Comparison of ENCODE assay signal across 1 cellular context in genomic region chr7:16420649-16421332, GRCh38.
TF ChIP-seq lines count a peak whose summit lies in the region.

No MANE protein-coding gene starts in this region.

TF ChIP-seq in HepG2, 621 proteins besides CTCF, POLR2A, EP300 and RAD21 (continued from another document and continues in another):
- TF ChIP-seq ZNF484 (CRISPR knock-in tag; IDR thresholded peaks at IDR 0.05; ENCODE audit: borderline replicate concordance, low read depth) (peak; percentile 53; the same call in 1 of the 2 replicates), GABPB1 (CRISPR knock-in tag; IDR thresholded peaks at IDR 0.05) (peak; percentile 59; the same call in 1 of the 2 replicates), ZNF7 (CRISPR knock-in tag; IDR thresholded peaks at IDR 0.05) (no peak), GATA4 (IDR thresholded peaks at IDR 0.05; ENCODE audit: borderline replicate concordance, low read depth) (no peak), EZH2 (conservative IDR thresholded peaks at IDR 0.05; ENCODE audit: low read depth, low read length) (no peak), BORCS8-MEF2B (CRISPR knock-in tag; IDR thresholded peaks at IDR 0.05) (peak; percentile 58; the same call in 1 of the 2 replicates), RBFOX2 (IDR thresholded peaks at IDR 0.05; ENCODE audit: low read depth, low read length) (peak; percentile 82), MYPOP (CRISPR knock-in tag; IDR thresholded peaks at IDR 0.05) (peak; percentile 73; the same call in 1 of the 2 replicates), ZNF703 (CRISPR knock-in tag; IDR thresholded peaks at IDR 0.05; ENCODE audit: borderline replicate concordance) (peak; percentile 65; the same call in 1 of the 2 replicates), CAMTA2 (CRISPR knock-in tag; IDR thresholded peaks at IDR 0.05; ENCODE audit: borderline replicate concordance) (0 out of 2 replicates have a peak, but pooled peaks have one; percentile 32), FOXO1 (CRISPR knock-in tag; IDR thresholded peaks at IDR 0.05) (no peak; the same call in 1 of the 2 replicates), YY1 (IDR thresholded peaks at IDR 0.05; ENCODE audit: insufficient read depth, insufficient replicate concordance, low read depth, low read length) (no peak), MEF2D (CRISPR knock-in tag; IDR thresholded peaks at IDR 0.05) (peak; percentile 50; the same call in 1 of the 2 replicates), JUN (CRISPR knock-in tag; IDR thresholded peaks at IDR 0.05) (0 out of 2 replicates have a peak, but pooled peaks have one; percentile 16), GTF3A (CRISPR knock-in tag; conservative IDR thresholded peaks at IDR 0.05) (0 out of 2 replicates have a peak, but pooled peaks have one; percentile 25), TFDP1 (CRISPR knock-in tag; IDR thresholded peaks at IDR 0.05; ENCODE audit: borderline replicate concordance) (peak; percentile 17; the same call in 1 of the 2 replicates), SALL1 (CRISPR knock-in tag; IDR thresholded peaks at IDR 0.05) (peak; percentile 66), YEATS2 (CRISPR knock-in tag; IDR thresholded peaks at IDR 0.05; ENCODE audit: borderline replicate concordance) (peak; percentile 61; the same call in 1 of the 2 replicates), ZNF451 (CRISPR knock-in tag; IDR thresholded peaks at IDR 0.05) (0 out of 2 replicates have a peak, but pooled peaks have one; percentile 8), ZNF558 (CRISPR knock-in tag; IDR thresholded peaks at IDR 0.05; ENCODE audit: borderline replicate concordance) (peak; percentile 92; the same call in 1 of the 2 replicates), TAF1 (CRISPR knock-in tag; IDR thresholded peaks at IDR 0.05) (peak; percentile 59; the same call in 1 of the 2 replicates), ZNF552 (CRISPR knock-in tag; IDR thresholded peaks at IDR 0.05; ENCODE audit: borderline replicate concordance) (no peak), DMAP1 (CRISPR knock-in tag; IDR thresholded peaks at IDR 0.05) (peak; percentile 61; the same call in 1 of the 2 replicates), TSC22D2 (CRISPR knock-in tag; IDR thresholded peaks at IDR 0.05; ENCODE audit: borderline replicate concordance) (peak; percentile 41; the same call in 1 of the 2 replicates), ZMAT3 (CRISPR knock-in tag; conservative IDR thresholded peaks at IDR 0.05) (peak; percentile 56; the same call in 1 of the 2 replicates), ZNF350 (CRISPR knock-in tag; IDR thresholded peaks at IDR 0.05; ENCODE audit: borderline replicate concordance, low read depth) (0 out of 2 replicates have a peak, but pooled peaks have one; percentile 41), ZNF12 (CRISPR knock-in tag; IDR thresholded peaks at IDR 0.05) (no peak), PITX1 (CRISPR knock-in tag; IDR thresholded peaks at IDR 0.05) (peak; percentile 26; the same call in 1 of the 2 replicates), EED (CRISPR knock-in tag; IDR thresholded peaks at IDR 0.05) (peak; percentile 84; the same call in 1 of the 2 replicates), ZNF264 (CRISPR knock-in tag; IDR thresholded peaks at IDR 0.05) (peak; percentile 39; the same call in 1 of the 2 replicates)
- TF ChIP-seq, protein P1, sequence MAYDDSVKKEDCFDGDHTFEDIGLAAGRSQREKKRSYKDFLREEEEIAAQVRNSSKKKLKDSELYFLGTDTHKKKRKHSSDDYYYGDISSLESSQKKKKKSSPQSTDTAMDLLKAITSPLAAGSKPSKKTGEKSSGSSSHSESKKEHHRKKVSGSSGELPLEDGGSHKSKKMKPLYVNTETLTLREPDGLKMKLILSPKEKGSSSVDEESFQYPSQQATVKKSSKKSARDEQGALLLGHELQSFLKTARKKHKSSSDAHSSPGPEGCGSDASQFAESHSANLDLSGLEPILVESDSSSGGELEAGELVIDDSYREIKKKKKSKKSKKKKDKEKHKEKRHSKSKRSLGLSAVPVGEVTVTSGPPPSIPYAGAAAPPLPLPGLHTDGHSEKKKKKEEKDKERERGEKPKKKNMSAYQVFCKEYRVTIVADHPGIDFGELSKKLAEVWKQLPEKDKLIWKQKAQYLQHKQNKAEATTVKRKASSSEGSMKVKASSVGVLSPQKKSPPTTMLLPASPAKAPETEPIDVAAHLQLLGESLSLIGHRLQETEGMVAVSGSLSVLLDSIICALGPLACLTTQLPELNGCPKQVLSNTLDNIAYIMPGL (CRISPR knock-in tag; IDR thresholded peaks at IDR 0.05; ENCODE audit: borderline replicate concordance in 1 of 2, low read depth in 1 of 2): peak; percentile 48 to 70; a peak in 2 of 4 replicates
- TF ChIP-seq, protein P2, sequence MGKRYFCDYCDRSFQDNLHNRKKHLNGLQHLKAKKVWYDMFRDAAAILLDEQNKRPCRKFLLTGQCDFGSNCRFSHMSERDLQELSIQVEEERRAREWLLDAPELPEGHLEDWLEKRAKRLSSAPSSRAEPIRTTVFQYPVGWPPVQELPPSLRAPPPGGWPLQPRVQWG (CRISPR knock-in tag; IDR thresholded peaks at IDR 0.05; ENCODE audit: borderline replicate concordance, low read depth): no peak
- TF ChIP-seq, protein P3, sequence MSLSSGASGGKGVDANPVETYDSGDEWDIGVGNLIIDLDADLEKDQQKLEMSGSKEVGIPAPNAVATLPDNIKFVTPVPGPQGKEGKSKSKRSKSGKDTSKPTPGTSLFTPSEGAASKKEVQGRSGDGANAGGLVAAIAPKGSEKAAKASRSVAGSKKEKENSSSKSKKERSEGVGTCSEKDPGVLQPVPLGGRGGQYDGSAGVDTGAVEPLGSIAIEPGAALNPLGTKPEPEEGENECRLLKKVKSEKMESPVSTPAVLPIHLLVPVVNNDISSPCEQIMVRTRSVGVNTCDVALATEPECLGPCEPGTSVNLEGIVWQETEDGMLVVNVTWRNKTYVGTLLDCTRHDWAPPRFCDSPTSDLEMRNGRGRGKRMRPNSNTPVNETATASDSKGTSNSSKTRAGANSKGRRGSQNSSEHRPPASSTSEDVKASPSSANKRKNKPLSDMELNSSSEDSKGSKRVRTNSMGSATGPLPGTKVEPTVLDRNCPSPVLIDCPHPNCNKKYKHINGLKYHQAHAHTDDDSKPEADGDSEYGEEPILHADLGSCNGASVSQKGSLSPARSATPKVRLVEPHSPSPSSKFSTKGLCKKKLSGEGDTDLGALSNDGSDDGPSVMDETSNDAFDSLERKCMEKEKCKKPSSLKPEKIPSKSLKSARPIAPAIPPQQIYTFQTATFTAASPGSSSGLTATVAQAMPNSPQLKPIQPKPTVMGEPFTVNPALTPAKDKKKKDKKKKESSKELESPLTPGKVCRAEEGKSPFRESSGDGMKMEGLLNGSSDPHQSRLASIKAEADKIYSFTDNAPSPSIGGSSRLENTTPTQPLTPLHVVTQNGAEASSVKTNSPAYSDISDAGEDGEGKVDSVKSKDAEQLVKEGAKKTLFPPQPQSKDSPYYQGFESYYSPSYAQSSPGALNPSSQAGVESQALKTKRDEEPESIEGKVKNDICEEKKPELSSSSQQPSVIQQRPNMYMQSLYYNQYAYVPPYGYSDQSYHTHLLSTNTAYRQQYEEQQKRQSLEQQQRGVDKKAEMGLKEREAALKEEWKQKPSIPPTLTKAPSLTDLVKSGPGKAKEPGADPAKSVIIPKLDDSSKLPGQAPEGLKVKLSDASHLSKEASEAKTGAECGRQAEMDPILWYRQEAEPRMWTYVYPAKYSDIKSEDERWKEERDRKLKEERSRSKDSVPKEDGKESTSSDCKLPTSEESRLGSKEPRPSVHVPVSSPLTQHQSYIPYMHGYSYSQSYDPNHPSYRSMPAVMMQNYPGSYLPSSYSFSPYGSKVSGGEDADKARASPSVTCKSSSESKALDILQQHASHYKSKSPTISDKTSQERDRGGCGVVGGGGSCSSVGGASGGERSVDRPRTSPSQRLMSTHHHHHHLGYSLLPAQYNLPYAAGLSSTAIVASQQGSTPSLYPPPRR (CRISPR knock-in tag; IDR thresholded peaks at IDR 0.05; ENCODE audit: borderline replicate concordance): 0 out of 2 replicates have a peak, but pooled peaks have one; percentile 11
- TF ChIP-seq, protein P4, sequence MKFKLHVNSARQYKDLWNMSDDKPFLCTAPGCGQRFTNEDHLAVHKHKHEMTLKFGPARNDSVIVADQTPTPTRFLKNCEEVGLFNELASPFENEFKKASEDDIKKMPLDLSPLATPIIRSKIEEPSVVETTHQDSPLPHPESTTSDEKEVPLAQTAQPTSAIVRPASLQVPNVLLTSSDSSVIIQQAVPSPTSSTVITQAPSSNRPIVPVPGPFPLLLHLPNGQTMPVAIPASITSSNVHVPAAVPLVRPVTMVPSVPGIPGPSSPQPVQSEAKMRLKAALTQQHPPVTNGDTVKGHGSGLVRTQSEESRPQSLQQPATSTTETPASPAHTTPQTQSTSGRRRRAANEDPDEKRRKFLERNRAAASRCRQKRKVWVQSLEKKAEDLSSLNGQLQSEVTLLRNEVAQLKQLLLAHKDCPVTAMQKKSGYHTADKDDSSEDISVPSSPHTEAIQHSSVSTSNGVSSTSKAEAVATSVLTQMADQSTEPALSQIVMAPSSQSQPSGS (CRISPR knock-in tag; IDR thresholded peaks at IDR 0.05): 0 out of 2 replicates have a peak, but pooled peaks have one; percentile 33
- TF ChIP-seq, protein P5, sequence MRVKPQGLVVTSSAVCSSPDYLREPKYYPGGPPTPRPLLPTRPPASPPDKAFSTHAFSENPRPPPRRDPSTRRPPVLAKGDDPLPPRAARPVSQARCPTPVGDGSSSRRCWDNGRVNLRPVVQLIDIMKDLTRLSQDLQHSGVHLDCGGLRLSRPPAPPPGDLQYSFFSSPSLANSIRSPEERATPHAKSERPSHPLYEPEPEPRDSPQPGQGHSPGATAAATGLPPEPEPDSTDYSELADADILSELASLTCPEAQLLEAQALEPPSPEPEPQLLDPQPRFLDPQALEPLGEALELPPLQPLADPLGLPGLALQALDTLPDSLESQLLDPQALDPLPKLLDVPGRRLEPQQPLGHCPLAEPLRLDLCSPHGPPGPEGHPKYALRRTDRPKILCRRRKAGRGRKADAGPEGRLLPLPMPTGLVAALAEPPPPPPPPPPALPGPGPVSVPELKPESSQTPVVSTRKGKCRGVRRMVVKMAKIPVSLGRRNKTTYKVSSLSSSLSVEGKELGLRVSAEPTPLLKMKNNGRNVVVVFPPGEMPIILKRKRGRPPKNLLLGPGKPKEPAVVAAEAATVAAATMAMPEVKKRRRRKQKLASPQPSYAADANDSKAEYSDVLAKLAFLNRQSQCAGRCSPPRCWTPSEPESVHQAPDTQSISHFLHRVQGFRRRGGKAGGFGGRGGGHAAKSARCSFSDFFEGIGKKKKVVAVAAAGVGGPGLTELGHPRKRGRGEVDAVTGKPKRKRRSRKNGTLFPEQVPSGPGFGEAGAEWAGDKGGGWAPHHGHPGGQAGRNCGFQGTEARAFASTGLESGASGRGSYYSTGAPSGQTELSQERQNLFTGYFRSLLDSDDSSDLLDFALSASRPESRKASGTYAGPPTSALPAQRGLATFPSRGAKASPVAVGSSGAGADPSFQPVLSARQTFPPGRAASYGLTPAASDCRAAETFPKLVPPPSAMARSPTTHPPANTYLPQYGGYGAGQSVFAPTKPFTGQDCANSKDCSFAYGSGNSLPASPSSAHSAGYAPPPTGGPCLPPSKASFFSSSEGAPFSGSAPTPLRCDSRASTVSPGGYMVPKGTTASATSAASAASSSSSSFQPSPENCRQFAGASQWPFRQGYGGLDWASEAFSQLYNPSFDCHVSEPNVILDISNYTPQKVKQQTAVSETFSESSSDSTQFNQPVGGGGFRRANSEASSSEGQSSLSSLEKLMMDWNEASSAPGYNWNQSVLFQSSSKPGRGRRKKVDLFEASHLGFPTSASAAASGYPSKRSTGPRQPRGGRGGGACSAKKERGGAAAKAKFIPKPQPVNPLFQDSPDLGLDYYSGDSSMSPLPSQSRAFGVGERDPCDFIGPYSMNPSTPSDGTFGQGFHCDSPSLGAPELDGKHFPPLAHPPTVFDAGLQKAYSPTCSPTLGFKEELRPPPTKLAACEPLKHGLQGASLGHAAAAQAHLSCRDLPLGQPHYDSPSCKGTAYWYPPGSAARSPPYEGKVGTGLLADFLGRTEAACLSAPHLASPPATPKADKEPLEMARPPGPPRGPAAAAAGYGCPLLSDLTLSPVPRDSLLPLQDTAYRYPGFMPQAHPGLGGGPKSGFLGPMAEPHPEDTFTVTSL (CRISPR knock-in tag; IDR thresholded peaks at IDR 0.05; ENCODE audit: borderline replicate concordance): 0 out of 2 replicates have a peak, but pooled peaks have one; percentile 34
- TF ChIP-seq, protein P6, sequence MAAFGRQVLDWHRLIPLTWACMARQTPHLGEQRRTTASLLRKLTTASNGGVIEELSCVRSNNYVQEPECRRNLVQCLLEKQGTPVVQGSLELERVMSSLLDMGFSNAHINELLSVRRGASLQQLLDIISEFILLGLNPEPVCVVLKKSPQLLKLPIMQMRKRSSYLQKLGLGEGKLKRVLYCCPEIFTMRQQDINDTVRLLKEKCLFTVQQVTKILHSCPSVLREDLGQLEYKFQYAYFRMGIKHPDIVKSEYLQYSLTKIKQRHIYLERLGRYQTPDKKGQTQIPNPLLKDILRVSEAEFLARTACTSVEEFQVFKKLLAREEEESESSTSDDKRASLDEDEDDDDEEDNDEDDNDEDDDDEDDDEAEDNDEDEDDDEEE (CRISPR knock-in tag; IDR thresholded peaks at IDR 0.05): no peak
- TF ChIP-seq, protein P7, sequence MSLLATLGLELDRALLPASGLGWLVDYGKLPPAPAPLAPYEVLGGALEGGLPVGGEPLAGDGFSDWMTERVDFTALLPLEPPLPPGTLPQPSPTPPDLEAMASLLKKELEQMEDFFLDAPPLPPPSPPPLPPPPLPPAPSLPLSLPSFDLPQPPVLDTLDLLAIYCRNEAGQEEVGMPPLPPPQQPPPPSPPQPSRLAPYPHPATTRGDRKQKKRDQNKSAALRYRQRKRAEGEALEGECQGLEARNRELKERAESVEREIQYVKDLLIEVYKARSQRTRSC (CRISPR knock-in tag; IDR thresholded peaks at IDR 0.05; ENCODE audit: low read depth): no peak
- TF ChIP-seq, protein P8, sequence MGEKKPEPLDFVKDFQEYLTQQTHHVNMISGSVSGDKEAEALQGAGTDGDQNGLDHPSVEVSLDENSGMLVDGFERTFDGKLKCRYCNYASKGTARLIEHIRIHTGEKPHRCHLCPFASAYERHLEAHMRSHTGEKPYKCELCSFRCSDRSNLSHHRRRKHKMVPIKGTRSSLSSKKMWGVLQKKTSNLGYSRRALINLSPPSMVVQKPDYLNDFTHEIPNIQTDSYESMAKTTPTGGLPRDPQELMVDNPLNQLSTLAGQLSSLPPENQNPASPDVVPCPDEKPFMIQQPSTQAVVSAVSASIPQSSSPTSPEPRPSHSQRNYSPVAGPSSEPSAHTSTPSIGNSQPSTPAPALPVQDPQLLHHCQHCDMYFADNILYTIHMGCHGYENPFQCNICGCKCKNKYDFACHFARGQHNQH (CRISPR knock-in tag; IDR thresholded peaks at IDR 0.05): no peak; the same call in 1 of the 2 replicates
